Comparison of ENCODE assay signal across 12 cellular contexts in the genomic region with DNA sequence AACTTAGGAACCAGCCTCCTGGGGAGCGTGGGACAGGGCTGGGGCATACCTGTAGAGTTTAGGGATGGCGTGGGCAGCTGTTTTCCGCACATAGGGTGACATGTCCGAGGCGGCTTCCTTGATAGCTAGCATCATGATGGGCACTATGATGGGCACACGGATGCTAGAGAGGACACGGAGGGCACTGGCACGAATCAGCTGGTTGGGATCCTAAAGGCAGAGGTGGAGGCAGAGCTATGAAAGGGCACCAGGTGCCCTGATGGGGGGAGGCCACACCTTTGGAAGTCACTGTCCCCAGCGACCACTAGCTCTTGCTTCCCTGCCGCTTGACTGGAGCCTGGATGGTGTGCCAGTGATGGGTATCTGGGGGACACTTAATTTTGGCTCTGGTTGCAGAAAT. TPM values are rescaled to one million over a fixed set of nuclear protein-coding genes. Genes with fewer than 3 reads are reported as not detected.
DNase-seq lines count a peak whose midpoint lies in the region; ATAC-seq and TF ChIP-seq lines count a peak whose summit lies in the region.
"Had no signal": no experiment of that assay in that cellular context is flagged by ENCODE, and none has a peak within 500 bp of the region (broad histone marks: within the 10 kb centered on the region; RNA-seq: fewer than 3 reads in every experiment).

No MANE protein-coding gene starts in this region.

- H3K9me3 Mint-ChIP-seq in natural killer cell treated with Interleukin-12 subunit alpha and Interleukin-12 subunit beta and Interleukin-15 and Interleukin-18, amount 100 ng/mL, for 72 hours, result no peaks in the 10 kb centered on the region

- no peak for ATAC-seq in natural killer cell treated with Interleukin-12 subunit alpha and Interleukin-12 subunit beta and Interleukin-15 and Interleukin-18, amount 100 ng/mL, for 72 hours
- no peak for ATAC-seq in GM18870 (IDR thresholded peaks at IDR 0.05; ENCODE audit: unreplicated experiment)

- peak; percentile 45 for DNase-seq in DMS53 (lab: John Stamatoyannopoulos, UW)
- no peak for DNase-seq in DMS53 treated with DMSO at 0.1 percent for 48 hours (lab: John Stamatoyannopoulos, UW; ENCODE audit: unreplicated experiment)
- DNase-seq in LNCaP clone FGC (ENCODE audit: low read depth), result no peak
- DNase-seq in breast epithelium (ENCODE audit: low spot score in 2 of 2), result no peak
- no peak for DNase-seq in natural killer cell treated with Interleukin-12 subunit alpha and Interleukin-12 subunit beta and Interleukin-15 and Interleukin-18, amount 100 ng/mL, for 72 hours (ENCODE audit: low spot score)
- no peak for DNase-seq in HUDEP-2 (lab: John Stamatoyannopoulos, UW; ENCODE audit: unreplicated experiment in 76 of 76)
- DNase-seq in NOMO-1 treated with DMSO at 0.1 percent for 48 hours (lab: John Stamatoyannopoulos, UW; ENCODE audit: unreplicated experiment), result no peak
- DNase-seq: dorsolateral prefrontal cortex, NCI-H2107 had no signal

- no peaks in the 10 kb centered on the region for H3K27me3 ChIP-seq in breast epithelium
- H3K27me3 ChIP-seq: dorsolateral prefrontal cortex had no signal

- H3K4me3 Mint-ChIP-seq in natural killer cell treated with Interleukin-12 subunit alpha and Interleukin-12 subunit beta and Interleukin-15 and Interleukin-18, amount 100 ng/mL, for 72 hours, result peak overlapping the region; percentile 72

- peaks cover 0 to 14% of the 10 kb centered on the region in 2 donors for H3K4me1 Mint-ChIP-seq in natural killer cell treated with Interleukin-12 subunit alpha and Interleukin-12 subunit beta and Interleukin-15 and Interleukin-18, amount 100 ng/mL, for 72 hours (ENCODE audit: low read depth in 2 of 2)

- no peak for TF ChIP-seq CTCF in LNCaP clone FGC (IDR thresholded peaks at IDR 0.05; ENCODE audit: control insufficient read depth, extremely low read depth, insufficient read depth)
- no peak for TF ChIP-seq CTCF in breast epithelium (IDR thresholded peaks at IDR 0.05)

- no peak overlapping the region for H3K27ac Mint-ChIP-seq in natural killer cell treated with Interleukin-12 subunit alpha and Interleukin-12 subunit beta and Interleukin-15 and Interleukin-18, amount 100 ng/mL, for 72 hours

- no peaks in the 10 kb centered on the region for H3K9me3 ChIP-seq in breast epithelium
- H3K9me3 ChIP-seq: lower lobe of right lung, suprapubic skin had no signal

- no peak overlapping the region for H3K27ac ChIP-seq in breast epithelium
- H3K27ac ChIP-seq: dorsolateral prefrontal cortex, suprapubic skin had no signal

- peak overlapping the region; percentile 81 for H3K4me3 ChIP-seq in LNCaP clone FGC (ENCODE audit: low read depth, low read length)
- peak overlapping the region in 2 of 3 donors; percentile 72 to 74 for H3K4me3 ChIP-seq in breast epithelium
- H3K4me3 ChIP-seq: dorsolateral prefrontal cortex had no signal

- intact Hi-C loops in breast epithelium (cut with DNase I; ENCODE audit: low total_unique reads), result no loop called here

- no peak for TF ChIP-seq POLR2A in breast epithelium (IDR thresholded peaks at IDR 0.05)

- H3K4me1 ChIP-seq in breast epithelium, result no peaks in the 10 kb centered on the region

- H3K27me3 Mint-ChIP-seq in natural killer cell treated with Interleukin-12 subunit alpha and Interleukin-12 subunit beta and Interleukin-15 and Interleukin-18, amount 100 ng/mL, for 72 hours, result peaks cover 20 to 24% of the 10 kb centered on the region in 2 donors

- H3K36me3 Mint-ChIP-seq in natural killer cell treated with Interleukin-12 subunit alpha and Interleukin-12 subunit beta and Interleukin-15 and Interleukin-18, amount 100 ng/mL, for 72 hours, result no peaks in the 10 kb centered on the region

- no peaks in the 10 kb centered on the region for H3K36me3 ChIP-seq in breast epithelium
- H3K36me3 ChIP-seq: lower lobe of right lung, suprapubic skin had no signal

RNA-seq across cellular contexts. Expression of a gene that starts 28.3 kb away (rescaled TPM):
- 1 to 10 TPM; 4.6 to 8.0 (median 5.3) TPM for total RNA-seq in breast epithelium
- total RNA-seq in natural killer cell treated with Interleukin-12 subunit alpha and Interleukin-12 subunit beta and Interleukin-15 and Interleukin-18, amount 100 ng/mL, for 72 hours, result 1 to 10 TPM; 1.1 to 1.4 TPM

RNA-seq across cellular contexts. Expression of a gene that starts 34.2 kb away (rescaled TPM):
- 1 to 10 TPM; 2.2 to 6.9 (median 4.6) TPM for total RNA-seq in breast epithelium
- under 1 TPM in 1 of 2 donors, not detected in 1; 0.21 TPM for total RNA-seq in natural killer cell treated with Interleukin-12 subunit alpha and Interleukin-12 subunit beta and Interleukin-15 and Interleukin-18, amount 100 ng/mL, for 72 hours
